Comparison of ENCODE assay signal across 1 cellular context in the genomic region with DNA sequence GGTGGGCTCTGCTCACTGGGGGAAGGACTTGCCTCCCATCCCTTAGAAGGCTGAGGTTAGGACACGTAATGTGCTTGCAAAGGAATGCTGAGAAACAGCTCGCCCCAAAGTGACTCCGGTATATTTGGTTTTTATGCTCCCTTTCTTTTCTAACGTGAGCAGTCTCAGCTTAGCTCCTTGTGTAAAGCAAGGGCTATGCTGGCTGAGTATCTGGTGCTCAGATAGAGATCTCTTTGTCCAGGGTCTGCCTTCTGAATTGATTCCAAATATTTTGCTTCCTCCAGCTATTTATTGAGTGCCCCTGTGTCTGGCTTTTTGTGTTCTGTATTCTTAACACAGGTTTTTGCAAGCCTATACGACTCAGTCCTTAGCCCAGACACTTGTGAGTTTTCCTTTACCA.
TF ChIP-seq lines count a peak whose summit lies in the region.

No MANE protein-coding gene starts in this region.

TF ChIP-seq in GM12878, 131 proteins besides CTCF, POLR2A, EP300 and RAD21 (continued from another document):
- TF ChIP-seq, protein P1, sequence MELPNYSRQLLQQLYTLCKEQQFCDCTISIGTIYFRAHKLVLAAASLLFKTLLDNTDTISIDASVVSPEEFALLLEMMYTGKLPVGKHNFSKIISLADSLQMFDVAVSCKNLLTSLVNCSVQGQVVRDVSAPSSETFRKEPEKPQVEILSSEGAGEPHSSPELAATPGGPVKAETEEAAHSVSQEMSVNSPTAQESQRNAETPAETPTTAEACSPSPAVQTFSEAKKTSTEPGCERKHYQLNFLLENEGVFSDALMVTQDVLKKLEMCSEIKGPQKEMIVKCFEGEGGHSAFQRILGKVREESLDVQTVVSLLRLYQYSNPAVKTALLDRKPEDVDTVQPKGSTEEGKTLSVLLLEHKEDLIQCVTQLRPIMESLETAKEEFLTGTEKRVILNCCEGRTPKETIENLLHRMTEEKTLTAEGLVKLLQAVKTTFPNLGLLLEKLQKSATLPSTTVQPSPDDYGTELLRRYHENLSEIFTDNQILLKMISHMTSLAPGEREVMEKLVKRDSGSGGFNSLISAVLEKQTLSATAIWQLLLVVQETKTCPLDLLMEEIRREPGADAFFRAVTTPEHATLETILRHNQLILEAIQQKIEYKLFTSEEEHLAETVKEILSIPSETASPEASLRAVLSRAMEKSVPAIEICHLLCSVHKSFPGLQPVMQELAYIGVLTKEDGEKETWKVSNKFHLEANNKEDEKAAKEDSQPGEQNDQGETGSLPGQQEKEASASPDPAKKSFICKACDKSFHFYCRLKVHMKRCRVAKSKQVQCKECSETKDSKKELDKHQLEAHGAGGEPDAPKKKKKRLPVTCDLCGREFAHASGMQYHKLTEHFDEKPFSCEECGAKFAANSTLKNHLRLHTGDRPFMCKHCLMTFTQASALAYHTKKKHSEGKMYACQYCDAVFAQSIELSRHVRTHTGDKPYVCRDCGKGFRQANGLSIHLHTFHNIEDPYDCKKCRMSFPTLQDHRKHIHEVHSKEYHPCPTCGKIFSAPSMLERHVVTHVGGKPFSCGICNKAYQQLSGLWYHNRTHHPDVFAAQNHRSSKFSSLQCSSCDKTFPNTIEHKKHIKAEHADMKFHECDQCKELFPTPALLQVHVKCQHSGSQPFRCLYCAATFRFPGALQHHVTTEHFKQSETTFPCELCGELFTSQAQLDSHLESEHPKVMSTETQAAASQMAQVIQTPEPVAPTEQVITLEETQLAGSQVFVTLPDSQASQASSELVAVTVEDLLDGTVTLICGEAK (IDR thresholded peaks at IDR 0.05; ENCODE audit: borderline replicate concordance): no peak
- no peak for TF ChIP-seq CBX5 (IDR thresholded peaks at IDR 0.05; ENCODE audit: low read depth)
